8 cellular contexts compared by ENCODE assay signal in the genomic region with DNA sequence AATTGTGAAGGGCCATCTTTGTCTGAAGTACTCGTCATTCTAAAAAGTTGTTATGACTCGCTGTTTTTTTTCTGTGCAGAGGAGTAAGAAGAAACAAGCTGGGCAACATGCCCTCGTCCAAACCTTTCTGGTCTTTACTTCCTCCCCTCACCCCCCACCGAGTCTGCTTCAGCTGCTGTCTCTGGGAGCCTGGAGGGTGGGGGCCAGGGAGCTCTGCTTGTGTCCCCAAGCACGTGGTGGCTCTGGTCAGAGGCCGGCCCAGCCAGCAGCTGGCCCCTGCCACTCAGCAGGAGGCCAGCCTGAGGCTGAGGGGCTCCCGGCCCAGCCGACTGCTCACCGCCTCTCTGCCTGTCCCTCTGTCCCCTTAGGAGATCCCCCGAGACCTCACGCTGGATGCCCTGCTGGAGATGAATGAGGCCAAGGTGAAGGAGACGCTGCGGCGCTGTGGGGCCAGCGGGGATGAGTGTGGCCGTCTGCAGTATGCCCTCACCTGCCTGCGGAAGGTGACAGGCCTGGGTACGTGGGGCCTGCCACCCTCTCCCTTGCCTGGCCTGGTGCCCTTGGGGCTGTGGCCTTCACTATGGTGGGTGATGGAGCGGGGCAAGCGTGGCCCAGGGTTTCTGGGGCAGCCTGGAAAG. TPM values are rescaled to one million over a fixed set of nuclear protein-coding genes. Genes with fewer than 3 reads are reported as not detected.
DNase-seq lines count a peak whose midpoint lies in the region; ATAC-seq and TF ChIP-seq lines count a peak whose summit lies in the region.

No MANE protein-coding gene starts in this region.

- H3K27me3 Mint-ChIP-seq in GM23338 (ENCODE audit: insufficient read depth, low read depth, poor library complexity) = peaks cover 7% of the 10 kb centered on the region
- no peaks in the 10 kb centered on the region for H3K27me3 Mint-ChIP-seq in activated T-helper 17 cell treated with anti-CD3 and anti-CD28 coated beads, Interleukin-2, amount 50 U/mL, for 72 hours

- H3K36me3 ChIP-seq in GM23338 (ENCODE audit: insufficient read depth) (no peaks in the 10 kb centered on the region), sigmoid colon (no peaks in the 10 kb centered on the region)
- H3K36me3 ChIP-seq in effector memory CD4-positive, alpha-beta T cell (ENCODE audit: control insufficient read depth, insufficient read depth, low read length) = no peaks in the 10 kb centered on the region

- 84 to 85% methylated on average over 20 of the region's 20 CpGs for WGBS in sigmoid colon, 2 donors

- H3K9me3 ChIP-seq in sigmoid colon = no peaks in the 10 kb centered on the region
- no peaks in the 10 kb centered on the region for H3K9me3 ChIP-seq in effector memory CD4-positive, alpha-beta T cell (ENCODE audit: control insufficient read depth, low read length)

- no peak for TF ChIP-seq POLR2A in sigmoid colon (IDR thresholded peaks at IDR 0.05)

- no peak overlapping the region for H3K4me3 ChIP-seq in GM23338
- no peak overlapping the region for H3K4me3 ChIP-seq in sigmoid colon
- H3K4me3 ChIP-seq in effector memory CD4-positive, alpha-beta T cell (ENCODE audit: insufficient read depth, low read depth, low read length, poor library complexity, severe bottlenecking) = no peak overlapping the region

- intact Hi-C loops in left cardiac atrium (cut with DNase I) (no loop called here), sigmoid colon (cut with DNase I) (loop anchor here (5.0 kb wide), 1 partner anchor 120 kb away; the partner anchor contains the start of gene KSR1)

- peaks cover 29% of the 10 kb centered on the region for H3K79me2 ChIP-seq in GM23338 (replicated peaks; ENCODE audit: insufficient read depth)

- peaks cover 13% of the 10 kb centered on the region for H3K9me2 ChIP-seq in GM23338 (ENCODE audit: insufficient read depth)

- no peak for TF ChIP-seq EP300 in sigmoid colon (IDR thresholded peaks at IDR 0.05)

- no peak for TF ChIP-seq CTCF in GM23338 (conservative IDR thresholded peaks at IDR 0.05; ENCODE audit: low read depth in 2 of 2)
- TF ChIP-seq CTCF in sigmoid colon (IDR thresholded peaks at IDR 0.05) = no peak

- H3K4me3 Mint-ChIP-seq in GM23338 = no peak overlapping the region
- H3K4me3 Mint-ChIP-seq in activated T-helper 17 cell treated with anti-CD3 and anti-CD28 coated beads, Interleukin-2, amount 50 U/mL, for 72 hours = no peak overlapping the region

- peak overlapping the region; percentile 60 for H3K27ac Mint-ChIP-seq in GM23338
- peak overlapping the region; percentile 15 for H3K27ac Mint-ChIP-seq in activated T-helper 17 cell treated with anti-CD3 and anti-CD28 coated beads, Interleukin-2, amount 50 U/mL, for 72 hours

- ATAC-seq in GM23338 (peak; percentile 33), left cardiac atrium (peak; percentile 48 to 62), HG02981 (IDR thresholded peaks at IDR 0.05; ENCODE audit: unreplicated experiment) (no peak), HG02840 (IDR thresholded peaks at IDR 0.05; ENCODE audit: low FRiP score, unreplicated experiment) (no peak)
- ATAC-seq in activated T-helper 17 cell treated with anti-CD3 and anti-CD28 coated beads, Interleukin-2, amount 50 U/mL, for 72 hours (replicated peaks) = no peak

- H3F3A ChIP-seq in GM23338 (replicated peaks; ENCODE audit: low read depth) = no peaks in the 10 kb centered on the region

- H2AFZ ChIP-seq in GM23338 = no peak overlapping the region

- no peaks in the 10 kb centered on the region for H3K27me3 ChIP-seq in GM23338 (ENCODE audit: insufficient read depth)
- no peaks in the 10 kb centered on the region for H3K27me3 ChIP-seq in sigmoid colon
- H3K27me3 ChIP-seq in effector memory CD4-positive, alpha-beta T cell (replicated peaks; ENCODE audit: control insufficient read depth, insufficient read depth, low read length, poor library complexity, severe bottlenecking) = no peaks in the 10 kb centered on the region

- H3K27ac ChIP-seq in GM23338 (ENCODE audit: low read depth) (no peak overlapping the region), sigmoid colon (peak overlapping the region in 3 of 4 donors; percentile 12 to 63 (median 16))
- no peak overlapping the region for H3K27ac ChIP-seq in effector memory CD4-positive, alpha-beta T cell (ENCODE audit: insufficient read depth, low read length, poor library complexity, severe bottlenecking)

- H3K4me1 Mint-ChIP-seq in GM23338 = peaks cover 55% of the 10 kb centered on the region
- peaks cover 44% of the 10 kb centered on the region for H3K4me1 Mint-ChIP-seq in activated T-helper 17 cell treated with anti-CD3 and anti-CD28 coated beads, Interleukin-2, amount 50 U/mL, for 72 hours

- H3K4me1 ChIP-seq in GM23338 (ENCODE audit: insufficient read depth) (peaks cover 43% of the 10 kb centered on the region), sigmoid colon (peaks cover 0 to 36% (median 14%) of the 10 kb centered on the region in 4 donors)
- H3K4me1 ChIP-seq in effector memory CD4-positive, alpha-beta T cell (ENCODE audit: control insufficient read depth, insufficient read depth, low read length, poor library complexity, severe bottlenecking) = no peaks in the 10 kb centered on the region

- DNase-seq in GM23338 (ENCODE audit: low spot score) (no peak), left cardiac atrium (peak; percentile 57), sigmoid colon (no peak), NCI-H524 treated with DMSO at 0.1 percent for 48 hours (lab: John Stamatoyannopoulos, UW) (no peak)
- DNase-seq in effector memory CD4-positive, alpha-beta T cell = no peak

- H3K9me3 Mint-ChIP-seq in GM23338 = no peaks in the 10 kb centered on the region; the same call in 2 of the 3 replicates
- no peaks in the 10 kb centered on the region for H3K9me3 Mint-ChIP-seq in activated T-helper 17 cell treated with anti-CD3 and anti-CD28 coated beads, Interleukin-2, amount 50 U/mL, for 72 hours

- H3K4me2 ChIP-seq in GM23338 = no peak overlapping the region

- H4K20me1 ChIP-seq in GM23338 (replicated peaks; ENCODE audit: insufficient read depth) = no peaks in the 10 kb centered on the region

- no peaks in the 10 kb centered on the region; the same call in 1 of the 3 replicates for H3K36me3 Mint-ChIP-seq in GM23338 (ENCODE audit: low read depth)
- peaks cover 5% of the 10 kb centered on the region for H3K36me3 Mint-ChIP-seq in activated T-helper 17 cell treated with anti-CD3 and anti-CD28 coated beads, Interleukin-2, amount 50 U/mL, for 72 hours (ENCODE audit: low read depth)

TF ChIP-seq in GM23338, 12 proteins besides CTCF, POLR2A, EP300 and RAD21 (continues in another document):
- TF ChIP-seq, protein P1, sequence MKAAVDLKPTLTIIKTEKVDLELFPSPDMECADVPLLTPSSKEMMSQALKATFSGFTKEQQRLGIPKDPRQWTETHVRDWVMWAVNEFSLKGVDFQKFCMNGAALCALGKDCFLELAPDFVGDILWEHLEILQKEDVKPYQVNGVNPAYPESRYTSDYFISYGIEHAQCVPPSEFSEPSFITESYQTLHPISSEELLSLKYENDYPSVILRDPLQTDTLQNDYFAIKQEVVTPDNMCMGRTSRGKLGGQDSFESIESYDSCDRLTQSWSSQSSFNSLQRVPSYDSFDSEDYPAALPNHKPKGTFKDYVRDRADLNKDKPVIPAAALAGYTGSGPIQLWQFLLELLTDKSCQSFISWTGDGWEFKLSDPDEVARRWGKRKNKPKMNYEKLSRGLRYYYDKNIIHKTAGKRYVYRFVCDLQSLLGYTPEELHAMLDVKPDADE (IDR thresholded peaks at IDR 0.05) = no peak
- no peak for TF ChIP-seq CREB1 (CRISPR knock-in tag; IDR thresholded peaks at IDR 0.05; ENCODE audit: low read depth)
- TF ChIP-seq ZNF114 (CRISPR knock-in tag; IDR thresholded peaks at IDR 0.05) = no peak
- TF ChIP-seq EZH2 (IDR thresholded peaks at IDR 0.05; ENCODE audit: low read depth, unreplicated experiment) = no peak
- no peak for TF ChIP-seq EZH2phosphoT487 (IDR thresholded peaks at IDR 0.05; ENCODE audit: unreplicated experiment)
- TF ChIP-seq, protein P2, sequence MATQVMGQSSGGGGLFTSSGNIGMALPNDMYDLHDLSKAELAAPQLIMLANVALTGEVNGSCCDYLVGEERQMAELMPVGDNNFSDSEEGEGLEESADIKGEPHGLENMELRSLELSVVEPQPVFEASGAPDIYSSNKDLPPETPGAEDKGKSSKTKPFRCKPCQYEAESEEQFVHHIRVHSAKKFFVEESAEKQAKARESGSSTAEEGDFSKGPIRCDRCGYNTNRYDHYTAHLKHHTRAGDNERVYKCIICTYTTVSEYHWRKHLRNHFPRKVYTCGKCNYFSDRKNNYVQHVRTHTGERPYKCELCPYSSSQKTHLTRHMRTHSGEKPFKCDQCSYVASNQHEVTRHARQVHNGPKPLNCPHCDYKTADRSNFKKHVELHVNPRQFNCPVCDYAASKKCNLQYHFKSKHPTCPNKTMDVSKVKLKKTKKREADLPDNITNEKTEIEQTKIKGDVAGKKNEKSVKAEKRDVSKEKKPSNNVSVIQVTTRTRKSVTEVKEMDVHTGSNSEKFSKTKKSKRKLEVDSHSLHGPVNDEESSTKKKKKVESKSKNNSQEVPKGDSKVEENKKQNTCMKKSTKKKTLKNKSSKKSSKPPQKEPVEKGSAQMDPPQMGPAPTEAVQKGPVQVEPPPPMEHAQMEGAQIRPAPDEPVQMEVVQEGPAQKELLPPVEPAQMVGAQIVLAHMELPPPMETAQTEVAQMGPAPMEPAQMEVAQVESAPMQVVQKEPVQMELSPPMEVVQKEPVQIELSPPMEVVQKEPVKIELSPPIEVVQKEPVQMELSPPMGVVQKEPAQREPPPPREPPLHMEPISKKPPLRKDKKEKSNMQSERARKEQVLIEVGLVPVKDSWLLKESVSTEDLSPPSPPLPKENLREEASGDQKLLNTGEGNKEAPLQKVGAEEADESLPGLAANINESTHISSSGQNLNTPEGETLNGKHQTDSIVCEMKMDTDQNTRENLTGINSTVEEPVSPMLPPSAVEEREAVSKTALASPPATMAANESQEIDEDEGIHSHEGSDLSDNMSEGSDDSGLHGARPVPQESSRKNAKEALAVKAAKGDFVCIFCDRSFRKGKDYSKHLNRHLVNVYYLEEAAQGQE (IDR thresholded peaks at IDR 0.05; ENCODE audit: unreplicated experiment) = no peak
- TF ChIP-seq STAT1 (IDR thresholded peaks at IDR 0.05; ENCODE audit: unreplicated experiment) = no peak
- TF ChIP-seq NANOG (IDR thresholded peaks at IDR 0.05; ENCODE audit: borderline replicate concordance) = no peak
- no peak for TF ChIP-seq POLR2AphosphoS5 (IDR thresholded peaks at IDR 0.05; ENCODE audit: low read depth)

RNA-seq across cellular contexts. Expression of gene LGALS9, which starts 53.7 kb away (rescaled TPM):
- total RNA-seq in GM23338 (2014; rRNA removed; shearing (Covaris generic)) = 0.73 and 1.6 TPM in 2 replicates
- polyA plus RNA-seq in GM23338 (2016; fragmentation: Nextera tagmentation; extraction: Ambion mirVana) (0.48 and 1.8 TPM in 2 replicates), sigmoid colon (100 to 1,000 TPM; 333 to 476 (median 455) TPM)
- 10 to 100 TPM; 29.7 to 36.8 TPM for total RNA-seq in activated T-helper 17 cell treated with anti-CD3 and anti-CD28 coated beads, Interleukin-2, amount 50 U/mL, for 72 hours
- total RNA-seq in left cardiac atrium (10 to 100 TPM; 32.2 to 49.3 TPM), sigmoid colon (10 to 100 TPM; 17.8 to 33.2 (median 22.2) TPM)

Comparison
In these comparisons a context has a peak if more than half of its experiments do, and no peak if none do; other contexts are left out.
1. ATAC-seq: peak in GM23338 (single experiment) and left cardiac atrium (2 of 2); none in activated T-helper 17 cell treated with anti-CD3 and anti-CD28 coated beads, Interleukin-2, amount 50 U/mL, for 72 hours (single experiment), HG02981 (single experiment) and HG02840 (single experiment).
2. H3K27ac ChIP-seq: peak in sigmoid colon (3 of 4); none in GM23338 (single experiment) and effector memory CD4-positive, alpha-beta T cell (single experiment).